ENCODE assay signal across 1 cellular context in the genomic region with DNA sequence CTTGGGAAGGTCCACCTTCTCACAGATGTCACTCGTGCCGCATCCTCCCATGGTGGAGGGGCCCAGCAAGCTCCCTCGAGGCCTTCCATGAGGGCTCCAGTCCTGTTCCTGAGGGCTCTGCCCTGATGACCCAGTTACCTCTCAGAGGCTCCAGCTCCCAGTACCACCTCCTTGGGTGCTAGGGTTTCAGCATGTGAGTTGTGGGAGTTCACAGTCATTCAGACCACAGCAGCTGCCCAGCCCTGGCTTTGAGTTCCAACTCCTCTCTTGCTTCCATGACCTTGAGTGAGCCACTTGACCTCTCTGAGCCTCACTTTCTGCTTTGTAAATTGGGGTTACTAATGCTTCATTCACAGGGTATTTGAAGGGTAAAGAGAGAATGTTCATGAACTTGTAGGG.
TF ChIP-seq lines count a peak whose summit lies in the region.

No MANE protein-coding gene starts in this region.

TF ChIP-seq in H1, 55 proteins besides CTCF, POLR2A, EP300 and RAD21:
- TF ChIP-seq CTBP2 (IDR thresholded peaks at IDR 0.05; ENCODE audit: borderline replicate concordance, insufficient read depth, insufficient read length, low read length) = no peak
- no peak for TF ChIP-seq SAP30 (IDR thresholded peaks at IDR 0.05; ENCODE audit: insufficient read depth, insufficient replicate concordance, low read length)
- no peak for TF ChIP-seq EGR1 (IDR thresholded peaks at IDR 0.05; ENCODE audit: borderline replicate concordance, low read depth, low read length)
- no peak for TF ChIP-seq BCL11A (IDR thresholded peaks at IDR 0.05; ENCODE audit: low read depth in 2 of 2, low read length in 2 of 2)
- TF ChIP-seq CBX5 (IDR thresholded peaks at IDR 0.05; ENCODE audit: low read depth, low read length) = no peak
- no peak for TF ChIP-seq SUZ12 (IDR thresholded peaks at IDR 0.05; ENCODE audit: low read length)
- TF ChIP-seq RBBP5 (IDR thresholded peaks at IDR 0.05; ENCODE audit: borderline replicate concordance, low read depth, low read length) = no peak
- no peak for TF ChIP-seq ATF3 (IDR thresholded peaks at IDR 0.05; ENCODE audit: insufficient read depth, low read depth, low read length)
- TF ChIP-seq CHD1 (IDR thresholded peaks at IDR 0.05; ENCODE audit: low read depth, low read length) = no peak
- no peak for TF ChIP-seq YY1 (IDR thresholded peaks at IDR 0.05; ENCODE audit: low read depth, low read length)
